In the genomic region with DNA sequence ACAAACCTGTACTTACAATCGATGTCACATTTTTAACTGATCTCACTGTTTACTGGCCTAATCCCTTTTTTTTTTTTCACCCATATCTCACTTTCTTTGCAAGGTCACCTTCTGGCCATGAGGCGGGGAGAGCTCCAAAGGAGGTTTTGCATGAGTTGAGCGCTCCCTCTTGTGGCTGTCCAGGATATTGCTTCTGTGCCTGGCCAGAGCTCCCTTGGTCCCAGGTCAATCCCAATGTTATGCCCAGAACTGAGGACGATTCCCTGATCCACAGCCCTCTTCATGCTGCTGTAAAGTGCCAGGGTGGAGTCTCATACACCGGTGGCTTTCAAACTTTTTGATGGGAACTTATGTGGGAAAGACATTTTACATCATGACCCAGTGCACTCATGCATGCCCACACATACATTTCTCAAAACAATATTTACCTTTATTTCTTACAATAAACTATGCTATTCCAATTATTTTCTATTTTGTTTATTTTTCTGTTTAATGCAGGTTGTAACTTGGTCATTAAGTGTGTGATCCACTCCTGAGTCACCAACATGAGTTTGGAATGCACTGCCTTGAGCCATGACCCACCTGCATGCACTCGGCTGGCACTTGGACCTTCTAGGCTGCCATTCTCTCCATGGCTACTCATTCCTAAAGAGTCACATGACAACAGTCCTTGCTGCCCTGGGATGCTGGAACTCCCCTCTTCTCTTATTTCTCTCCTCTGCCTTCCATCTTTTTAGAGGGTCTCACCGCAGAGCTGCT, we compare ENCODE assay signal across 9 cellular contexts. TPM values are rescaled to one million over a fixed set of nuclear protein-coding genes. Genes with fewer than 3 reads are reported as not detected.
DNase-seq lines count a peak whose midpoint lies in the region; ATAC-seq and TF ChIP-seq lines count a peak whose summit lies in the region.
"Had no signal": no experiment of that assay in that cellular context is flagged by ENCODE, and none has a peak within 500 bp of the region (broad histone marks: within the 10 kb centered on the region; RNA-seq: fewer than 3 reads in every experiment).

No MANE protein-coding gene starts in this region.

- H3K27me3 Mint-ChIP-seq in H9 (ENCODE audit: low read depth), result peaks cover 11% of the 10 kb centered on the region

- no peaks in the 10 kb centered on the region for H3K27me3 ChIP-seq in H9 (ENCODE audit: insufficient read depth, low read length)
- H3K27me3 ChIP-seq in gastrocnemius medialis, result no peaks in the 10 kb centered on the region

- H3K4me3 Mint-ChIP-seq in H9, result no peak overlapping the region
- H3K4me3 Mint-ChIP-seq: T-helper 1 cell treated with Interleukin-12 subunit alpha and Interleukin-12 subunit beta and Interleukin-4 antibody, amounts not matched to agents 30 μg/mL and 1 μg/mL, for 36 hours had no signal

- no peaks in the 10 kb centered on the region for H3K36me3 ChIP-seq in gastrocnemius medialis

- H2BK12ac ChIP-seq in H9 (ENCODE audit: insufficient read length, low read depth, low read length), result no peak overlapping the region

- H3K36me3 Mint-ChIP-seq in H9 (ENCODE audit: insufficient read depth in 1 of 3, low read depth in 3 of 3), result no peaks in the 10 kb centered on the region

- no peaks in the 10 kb centered on the region for H3K4me1 ChIP-seq in H9 (ENCODE audit: insufficient read depth, low read length)
- H3K4me1 ChIP-seq in gastrocnemius medialis, result no peaks in the 10 kb centered on the region

- no peaks in the 10 kb centered on the region for H3K79me1 ChIP-seq in H9 (ENCODE audit: insufficient read depth, low read depth, low read length, poor library complexity, severe bottlenecking)

- no peaks in the 10 kb centered on the region for H3K79me2 ChIP-seq in H9 (ENCODE audit: insufficient read depth, low read length)

- no peak overlapping the region for H3K9ac ChIP-seq in H9 (ENCODE audit: extremely low read depth, insufficient read length, low read length)

- no peak overlapping the region for H3K4ac ChIP-seq in H9 (ENCODE audit: low read depth, low read length)

- no peak overlapping the region for H3K14ac ChIP-seq in H9 (ENCODE audit: insufficient read depth, low read length)

- H3K4me2 ChIP-seq in H9 (ENCODE audit: insufficient read depth, insufficient read length, low read length), result no peak overlapping the region

- H2AK5ac ChIP-seq in H9 (ENCODE audit: insufficient read length, low read length), result no peak overlapping the region

- no peak overlapping the region for H2BK20ac ChIP-seq in H9 (ENCODE audit: low read depth, low read length, poor library complexity, severe bottlenecking)

- H3K23ac ChIP-seq in H9 (ENCODE audit: insufficient read length, low read depth, low read length), result no peak overlapping the region

- no CpG with 5 or more reads among the region's 7 CpGs for WGBS in H9 (ENCODE audit: extremely low coverage, insufficient read length, low lambda C conversion rate)

- no peak overlapping the region for H4K8ac ChIP-seq in H9 (replicated peaks; ENCODE audit: insufficient read length, low read depth, low read length)

- H3K27ac Mint-ChIP-seq in H9, result peak overlapping the region in 1 of 3 experiments; percentile 31; a peak in 2 of 7 replicates
- H3K27ac Mint-ChIP-seq: T-helper 1 cell treated with Interleukin-12 subunit alpha and Interleukin-12 subunit beta and Interleukin-4 antibody, amounts not matched to agents 30 μg/mL and 1 μg/mL, for 36 hours had no signal

- H2AFZ ChIP-seq in H9 (ENCODE audit: low read length), result no peak overlapping the region

- H4K20me1 ChIP-seq in H9 (ENCODE audit: control insufficient read depth, insufficient read depth, insufficient read length), result no peaks in the 10 kb centered on the region

- in situ Hi-C loops in Caki2 (cut with HindIII; ENCODE audit: low pct_unique_long_range_greater_than_20kb, low sequenced_read_pairs) (loop anchor here (10.0 to 25.0 kb wide), 2 partner anchors 355 to 468 kb away; no protein-coding TSS in a partner anchor), gastrocnemius medialis (cut with MboI; ENCODE audit: low sequenced_read_pairs in 4 of 4) (loop anchor here (5.0 to 10.0 kb wide), 5 partner anchors 358 to 463 kb away; no protein-coding TSS in a partner anchor)

- DNase-seq in Caki2 (ENCODE audit: low read depth) (peak; percentile 74), H9 (peak; percentile 89), NCI-H1436 treated with DMSO at 0.1 percent for 48 hours (lab: John Stamatoyannopoulos, UW) (peak; percentile 20), T-helper 1 cell (peak; percentile 17 to 52 (median 43)), anterior cingulate cortex (lab: John Stamatoyannopoulos, UW) (peak in 54 of 58 donors; percentile 1 to 81 (median 46)), hepatic stellate cell (ENCODE audit: low spot score) (peak; percentile 61), gastrocnemius medialis (peak; percentile 30 to 57)

- TF ChIP-seq CTCF in H9 (conservative IDR thresholded peaks at IDR 0.05), result peak; percentile 93
- peak; percentile 84 to 93 (median 86) for TF ChIP-seq CTCF in gastrocnemius medialis (IDR thresholded peaks at IDR 0.05 in 4 of 5, conservative IDR thresholded peaks at IDR 0.05 in 1 of 5)

- no peaks in the 10 kb centered on the region for H3K9me3 ChIP-seq in H9 (ENCODE audit: control insufficient read depth, low read depth, low read length)
- no peaks in the 10 kb centered on the region for H3K9me3 ChIP-seq in gastrocnemius medialis

- peaks cover 2 to 4% of the 10 kb centered on the region in 2 experiments; a peak in 4 of 5 replicates for H3K9me3 Mint-ChIP-seq in H9
- H3K9me3 Mint-ChIP-seq: T-helper 1 cell treated with Interleukin-12 subunit alpha and Interleukin-12 subunit beta and Interleukin-4 antibody, amounts not matched to agents 30 μg/mL and 1 μg/mL, for 36 hours had no signal

- intact Hi-C loops in gastrocnemius medialis (cut with DNase I; ENCODE audit: low total_unique reads), result loop anchor here (1.0 to 5.0 kb wide), 4 partner anchors 35 to 460 kb away; no protein-coding TSS in a partner anchor

- H3K27ac ChIP-seq in H9 (ENCODE audit: insufficient read length, low read depth, low read length) (no peak overlapping the region), gastrocnemius medialis (no peak overlapping the region)

- no peak overlapping the region for H2BK5ac ChIP-seq in H9 (ENCODE audit: insufficient read length, low read length)

- H3K4me3 ChIP-seq in gastrocnemius medialis, result no peak overlapping the region

- no peak overlapping the region for H4K91ac ChIP-seq in H9 (ENCODE audit: insufficient read length, low read depth, low read length)

- no peaks in the 10 kb centered on the region for H3K23me2 ChIP-seq in H9 (ENCODE audit: insufficient read length, low read depth, low read length, poor library complexity, severe bottlenecking)

- H3T11ph ChIP-seq in H9 (ENCODE audit: low read length), result no peak overlapping the region

- H4K5ac ChIP-seq in H9 (ENCODE audit: insufficient read length, low read depth, low read length), result no peak overlapping the region

- no peak overlapping the region for H3K18ac ChIP-seq in H9 (ENCODE audit: insufficient read length, low read depth, low read length)

- no peak overlapping the region for H3K56ac ChIP-seq in H9 (ENCODE audit: insufficient read length, low read depth, low read length)

- H3K4me1 Mint-ChIP-seq in H9, result peaks cover 10 to 15% of the 10 kb centered on the region in 2 experiments

- H2BK15ac ChIP-seq in H9 (ENCODE audit: low read depth, low read length), result no peak overlapping the region

- ATAC-seq in gastrocnemius medialis (peak; percentile 89 to 96), HG03097 (IDR thresholded peaks at IDR 0.05; ENCODE audit: low FRiP score, unreplicated experiment) (no peak)

- no peak for TF ChIP-seq POLR2A in gastrocnemius medialis (IDR thresholded peaks at IDR 0.05)

- no peak overlapping the region for H2BK120ac ChIP-seq in H9 (ENCODE audit: low read depth, low read length, poor library complexity, severe bottlenecking)

RNA-seq across cellular contexts. Expression of a gene that starts 9.6 kb away (rescaled TPM):
- total RNA-seq in Caki2 (2014; rRNA removed; shearing (Covaris generic); ENCODE audit: low replicate concordance), result 219 and 309 TPM in 2 replicates
- total RNA-seq in H9 (2021) (not detected in 2 replicates), gastrocnemius medialis (not detected)

RNA-seq across cellular contexts. Expression of a gene that starts 22.5 kb away (rescaled TPM):
- total RNA-seq in Caki2 (2014; rRNA removed; shearing (Covaris generic); ENCODE audit: low replicate concordance), result 0.30 TPM in 1 of 2 replicates, not detected in the other
- not detected in 2 replicates for total RNA-seq in H9 (2021)
- total RNA-seq in gastrocnemius medialis, result 1 to 10 TPM in 3 of 4 donors, not detected in 1; 1.9 to 3.1 (median 2.3) TPM

Comparison
In these comparisons a context has a peak if more than half of its experiments do, and no peak if none do; other contexts are left out.
1. DNase-seq: peak in every context shown above with its lines; median percentile 89 in H9; 74 in Caki2; 61 in hepatic stellate cell; 46 in anterior cingulate cortex; 44 in gastrocnemius medialis; 43 in T-helper 1 cell; 20 in NCI-H1436 treated with DMSO at 0.1 percent for 48 hours.
2. RNA of a gene that starts 9.6 kb away (total RNA-seq): 219 to 309 TPM in Caki2; not detected in H9 and not detected in gastrocnemius medialis; every median in the first group is over 100 times any median in the second.